ENCODE assay signal across 9 cellular contexts in the genomic region with DNA sequence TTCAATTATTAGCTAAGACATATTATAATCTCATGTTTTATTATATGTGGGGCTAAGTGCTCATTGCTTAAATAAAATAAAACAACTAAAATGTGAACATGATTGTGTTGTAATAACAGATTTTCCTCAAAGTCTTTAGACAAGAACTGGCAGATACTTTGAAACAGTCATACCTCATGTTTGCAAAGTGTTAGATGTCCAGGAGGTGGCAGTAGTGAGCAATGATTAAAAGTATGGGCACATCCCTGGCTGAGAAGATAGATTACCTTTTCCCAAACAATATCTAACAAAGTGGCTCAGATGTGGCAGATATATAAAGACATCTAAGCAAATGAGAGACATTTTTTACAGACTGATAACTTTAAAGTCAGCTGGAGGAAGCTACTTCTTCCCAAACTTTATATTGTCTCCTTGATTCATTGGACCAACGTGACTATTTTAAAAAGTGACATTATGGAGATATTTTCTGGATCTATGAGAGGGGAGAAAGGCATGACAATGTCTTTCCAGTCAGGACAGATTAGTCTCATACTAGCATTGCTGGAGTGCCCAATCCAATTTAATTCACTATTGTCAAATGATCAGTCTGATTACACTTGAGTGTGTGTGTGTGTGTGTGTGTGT.
DNase-seq lines count a peak whose midpoint lies in the region; ATAC-seq and TF ChIP-seq lines count a peak whose summit lies in the region.
"Had no signal": no experiment of that assay in that cellular context is flagged by ENCODE, and none has a peak within 500 bp of the region (broad histone marks: within the 10 kb centered on the region; RNA-seq: fewer than 3 reads in every experiment).

No MANE protein-coding gene starts in this region.

- H3K4me1 ChIP-seq in BE2C (no peaks in the 10 kb centered on the region), heart left ventricle (peaks cover 0 to 12% (median 0%) of the 10 kb centered on the region in 12 donors)

- no peaks in the 10 kb centered on the region for H3K4me1 Mint-ChIP-seq in activated T-cell treated with anti-CD3 and anti-CD28 coated beads, Interleukin-2, amount 50 U/mL, for 72 hours (ENCODE audit: low read depth)

- H3K9me3 ChIP-seq in BE2C (no peaks in the 10 kb centered on the region), heart left ventricle (no peaks in the 10 kb centered on the region)

- no peak for TF ChIP-seq POLR2A in heart left ventricle (IDR thresholded peaks at IDR 0.05)

- H3K27me3 Mint-ChIP-seq in activated T-cell treated with anti-CD3 and anti-CD28 coated beads, Interleukin-2, amount 50 U/mL, for 72 hours (ENCODE audit: low read depth) = peaks cover 7% of the 10 kb centered on the region

- no peak overlapping the region for H3K27ac ChIP-seq in heart left ventricle
- H3K27ac ChIP-seq: SK-N-MC had no signal

- H3K36me3 ChIP-seq in BE2C (no peaks in the 10 kb centered on the region), heart left ventricle (no peaks in the 10 kb centered on the region)

- H3K4me3 ChIP-seq in BE2C (ENCODE audit: low read depth, low read length) (no peak overlapping the region), heart left ventricle (no peak overlapping the region)
- H3K4me3 ChIP-seq: SK-N-MC had no signal

- H3K27me3 ChIP-seq in BE2C (no peaks in the 10 kb centered on the region), heart left ventricle (no peaks in the 10 kb centered on the region)

- TF ChIP-seq CTCF in BE2C (IDR thresholded peaks at IDR 0.05; ENCODE audit: low read depth, low read length) = peak; percentile 82
- peak; percentile 41 to 73 (median 63) for TF ChIP-seq CTCF in heart left ventricle (IDR thresholded peaks at IDR 0.05)

- ATAC-seq in GM18499 (IDR thresholded peaks at IDR 0.05; ENCODE audit: insufficient read depth, unreplicated experiment) (peak; percentile 84), HG02884 (IDR thresholded peaks at IDR 0.05; ENCODE audit: unreplicated experiment) (peak; percentile 85), heart left ventricle (peak in 2 of 4 donors; percentile 30 to 56)
- no peak for ATAC-seq in activated T-cell treated with anti-CD3 and anti-CD28 coated beads, Interleukin-2, amount 50 U/mL, for 72 hours (replicated peaks in 1 of 2)

- no peaks in the 10 kb centered on the region for H3K9me3 Mint-ChIP-seq in activated T-cell treated with anti-CD3 and anti-CD28 coated beads, Interleukin-2, amount 50 U/mL, for 72 hours

- peak; percentile 60 for DNase-seq in BE2C
- peak; percentile 30 for DNase-seq in NCI-H2227 (lab: John Stamatoyannopoulos, UW; ENCODE audit: unreplicated experiment)
- DNase-seq in activated T-cell treated with anti-CD3 and anti-CD28 coated beads, Interleukin-2, amount 50 U/mL, for 72 hours = peak; percentile 41 to 51
- DNase-seq in heart left ventricle = no peak
- DNase-seq in stimulated activated CD4-positive, alpha-beta T cell treated with anti-CD3 and anti-CD28 coated beads, Interleukin-15, amount 100 ng/mL, for 24 hours = peak; percentile 46
- no peak for DNase-seq in activated effector memory CD4-positive, alpha-beta T cell treated with Interleukin-2 at 50 U/mL for 16 hours

- no peak overlapping the region for H3K4me3 Mint-ChIP-seq in activated T-cell treated with anti-CD3 and anti-CD28 coated beads, Interleukin-2, amount 50 U/mL, for 72 hours

- no peak overlapping the region for H3K27ac Mint-ChIP-seq in activated T-cell treated with anti-CD3 and anti-CD28 coated beads, Interleukin-2, amount 50 U/mL, for 72 hours

- H3K36me3 Mint-ChIP-seq in activated T-cell treated with anti-CD3 and anti-CD28 coated beads, Interleukin-2, amount 50 U/mL, for 72 hours (ENCODE audit: insufficient read depth in 2 of 2) = no peaks in the 10 kb centered on the region

- 0 to 92% (median 43%) methylated on average over 1 of the region's 1 CpG for WGBS in heart left ventricle, 4 donors

- intact Hi-C loops in heart left ventricle (cut with DNase I) = no loop called here

Comparison
In these comparisons a context has a peak if more than half of its experiments do, and no peak if none do; other contexts are left out.
1. DNase-seq: peak in BE2C (single experiment), NCI-H2227 (single experiment), activated T-cell treated with anti-CD3 and anti-CD28 coated beads, Interleukin-2, amount 50 U/mL, for 72 hours (2 of 2) and stimulated activated CD4-positive, alpha-beta T cell treated with anti-CD3 and anti-CD28 coated beads, Interleukin-15, amount 100 ng/mL, for 24 hours (single experiment); none in heart left ventricle (0 of 5) and activated effector memory CD4-positive, alpha-beta T cell treated with Interleukin-2 at 50 U/mL for 16 hours (single experiment).
2. ATAC-seq: peak in GM18499 (single experiment) and HG02884 (single experiment); none in activated T-cell treated with anti-CD3 and anti-CD28 coated beads, Interleukin-2, amount 50 U/mL, for 72 hours (0 of 2).